In genomic region chr4:78742300-78742699, GRCh38 we compare ENCODE assay signal across 27 cellular contexts. TPM values are rescaled to one million over a fixed set of nuclear protein-coding genes. Genes with fewer than 3 reads are reported as not detected.
DNase-seq lines count a peak whose midpoint lies in the region; ATAC-seq, FAIRE-seq and TF ChIP-seq lines count a peak whose summit lies in the region.
"Had no signal": no experiment of that assay in that cellular context is flagged by ENCODE, and none has a peak within 500 bp of the region (broad histone marks: within the 10 kb centered on the region; RNA-seq: fewer than 3 reads in every experiment).

No MANE protein-coding gene starts in this region.

- H3K27ac ChIP-seq in OCI-LY1 (ENCODE audit: low read depth, low read length, poor library complexity, severe bottlenecking) (no peak overlapping the region), mammary epithelial cell (ENCODE audit: insufficient read depth, low read depth, low read length) (no peak overlapping the region)
- H3K27ac ChIP-seq: transverse colon had no signal

- DNase-seq in GM19239 (ENCODE audit: insufficient read length, low spot score): no peak
- no peak for DNase-seq in stimulated activated naive B cell treated with anti-CD40 and anti-IgM and Interleukin-4, amounts not matched to agents 10 μg/mL and 1 μg/mL and 100 μg/mL, for 72 hours
- DNase-seq in COLO668 (lab: John Stamatoyannopoulos, UW; ENCODE audit: unreplicated experiment): no peak
- no peak for DNase-seq in GM19240 (ENCODE audit: insufficient read length, low spot score)
- no peak for DNase-seq in mammary epithelial cell
- DNase-seq: activated CD4-positive, alpha-beta T cell treated with anti-CD3 and anti-CD28 coated beads, Interleukin-2, amount 10 ng/mL, durations not matched to agents 7 days and 5 days; aorta; CD8-positive, alpha-beta T cell; DMS53; GF-D8; glutamatergic neuron; HFFc6; kidney glomerular epithelial cell; NCI-H1105; NCI-H2081 treated with DMSO at 0.1 percent for 48 hours; NCI-H510A; occipital lobe; right cardiac atrium; stimulated activated CD4-positive, alpha-beta T cell treated with anti-CD3 and anti-CD28 coated beads, Interleukin-4, amount 100 ng/mL, for 24 hours; transverse colon had no signal

- H3K9me2 ChIP-seq in OCI-LY1 (ENCODE audit: low read depth, low read length): no peaks in the 10 kb centered on the region

- TF ChIP-seq CTCF in OCI-LY1 (IDR thresholded peaks at IDR 0.05; ENCODE audit: low read length) (no peak), mammary epithelial cell (conservative IDR thresholded peaks at IDR 0.05 in 1 of 2, IDR thresholded peaks at IDR 0.05 in 1 of 2; ENCODE audit: extremely low read depth in 1 of 2, insufficient read depth in 1 of 2, low read depth in 1 of 2, low read length in 2 of 2) (no peak)

- H4K20me1 ChIP-seq in OCI-LY1 (ENCODE audit: insufficient read depth, low read length) (no peaks in the 10 kb centered on the region), mammary epithelial cell (ENCODE audit: insufficient read depth, low read length) (no peaks in the 10 kb centered on the region)

- CTCF ChIA-PET in mammary epithelial cell (lab: Charles Lee; ENCODE audit: low non-redundant PET): no interaction called here

- 96% methylated on average over 2 of the region's 2 CpGs for WGBS in mammary epithelial cell (ENCODE audit: low coverage, missing lambda C conversion rate)

- intact Hi-C loops in mammary epithelial cell (cut with micrococcal nuclease): no loop called here

- H3K4me1 ChIP-seq in OCI-LY1 (ENCODE audit: insufficient read depth, low read length, severe bottlenecking) (no peaks in the 10 kb centered on the region), mammary epithelial cell (ENCODE audit: insufficient read depth, low read length) (no peaks in the 10 kb centered on the region)
- H3K4me1 ChIP-seq: transverse colon had no signal

- H3K4me2 ChIP-seq in OCI-LY1 (ENCODE audit: low read length): no peak overlapping the region
- no peak overlapping the region for H3K4me2 ChIP-seq in mammary epithelial cell (ENCODE audit: insufficient read depth, low read depth, low read length)

- H3K36me3 Mint-ChIP-seq in stimulated activated naive B cell treated with anti-CD40 and anti-IgM and Interleukin-4, amounts not matched to agents 10 μg/mL and 1 μg/mL and 100 μg/mL, for 72 hours: peaks cover 0 to 2% of the 10 kb centered on the region in 2 donors
- H3K36me3 Mint-ChIP-seq: activated naive CD4-positive, alpha-beta T cell treated with anti-CD3 and anti-CD28 coated beads, Interleukin-2, amount 50 U/mL, for 72 hours; CD8-positive, alpha-beta T cell had no signal

- no peak overlapping the region for H3K4me3 Mint-ChIP-seq in stimulated activated naive B cell treated with anti-CD40 and anti-IgM and Interleukin-4, amounts not matched to agents 10 μg/mL and 1 μg/mL and 100 μg/mL, for 72 hours
- H3K4me3 Mint-ChIP-seq: activated CD4-positive, alpha-beta T cell treated with anti-CD3 and anti-CD28 coated beads, Interleukin-2, amount 10 ng/mL, durations not matched to agents 7 days and 5 days; activated T-helper 17 cell treated with anti-CD3 and anti-CD28 coated beads, Interleukin-2, amount 50 U/mL, for 72 hours; CD8-positive, alpha-beta T cell; HFFc6; stimulated activated naive CD8-positive, alpha-beta T cell treated with anti-CD3 and anti-CD28 coated beads, Interleukin-15, Interleukin-2, amounts not matched to agents 100 ng/mL and 50 ng/mL, for 24 hours; T-helper 1 cell treated with Interleukin-12 subunit alpha and Interleukin-12 subunit beta and Interleukin-4 antibody, amounts not matched to agents 30 μg/mL and 1 μg/mL, for 36 hours had no signal

- H2AFZ ChIP-seq in OCI-LY1 (ENCODE audit: low read length) (peak overlapping the region; percentile 58; the same call in 1 of the 2 replicates), mammary epithelial cell (ENCODE audit: low read depth, low read length) (no peak overlapping the region)

- peaks cover 0 to 4% of the 10 kb centered on the region in 2 donors for H3K9me3 Mint-ChIP-seq in stimulated activated naive B cell treated with anti-CD40 and anti-IgM and Interleukin-4, amounts not matched to agents 10 μg/mL and 1 μg/mL and 100 μg/mL, for 72 hours
- H3K9me3 Mint-ChIP-seq: activated CD4-positive, alpha-beta T cell treated with anti-CD3 and anti-CD28 coated beads, Interleukin-2, amount 10 ng/mL, durations not matched to agents 7 days and 5 days; activated naive CD4-positive, alpha-beta T cell treated with anti-CD3 and anti-CD28 coated beads, Interleukin-2, amount 50 U/mL, for 72 hours; activated T-helper 17 cell treated with anti-CD3 and anti-CD28 coated beads, Interleukin-2, amount 50 U/mL, for 72 hours; CD8-positive, alpha-beta T cell; HFFc6; stimulated activated naive CD8-positive, alpha-beta T cell treated with anti-CD3 and anti-CD28 coated beads, Interleukin-15, Interleukin-2, amounts not matched to agents 100 ng/mL and 50 ng/mL, for 24 hours; T-helper 1 cell treated with Interleukin-12 subunit alpha and Interleukin-12 subunit beta and Interleukin-4 antibody, amounts not matched to agents 30 μg/mL and 1 μg/mL, for 36 hours had no signal

- H3K4me3 ChIP-seq in OCI-LY1 (ENCODE audit: low read depth, low read length, poor library complexity, severe bottlenecking): no peak overlapping the region
- H3K4me3 ChIP-seq in mammary epithelial cell (replicated peaks in 1 of 3; ENCODE audit: insufficient read depth in 1 of 3, low read depth in 2 of 3, low read length in 3 of 3): no peak overlapping the region
- H3K4me3 ChIP-seq: transverse colon had no signal

- H3K36me3 ChIP-seq in OCI-LY1 (ENCODE audit: insufficient read depth, low read length) (no peaks in the 10 kb centered on the region), mammary epithelial cell (ENCODE audit: insufficient read depth, low read length) (no peaks in the 10 kb centered on the region)
- H3K36me3 ChIP-seq: transverse colon had no signal

- H3K9ac ChIP-seq in OCI-LY1 (ENCODE audit: low read length) (no peak overlapping the region), mammary epithelial cell (ENCODE audit: insufficient read depth, low read length) (no peak overlapping the region)

- H3K4me1 Mint-ChIP-seq in stimulated activated naive B cell treated with anti-CD40 and anti-IgM and Interleukin-4, amounts not matched to agents 10 μg/mL and 1 μg/mL and 100 μg/mL, for 72 hours: peaks cover 21 to 32% of the 10 kb centered on the region in 2 donors
- H3K4me1 Mint-ChIP-seq: activated CD4-positive, alpha-beta T cell treated with anti-CD3 and anti-CD28 coated beads, Interleukin-2, amount 10 ng/mL, durations not matched to agents 7 days and 5 days; activated T-helper 17 cell treated with anti-CD3 and anti-CD28 coated beads, Interleukin-2, amount 50 U/mL, for 72 hours had no signal

- peak overlapping the region; percentile 32 for H3K27ac Mint-ChIP-seq in stimulated activated naive B cell treated with anti-CD40 and anti-IgM and Interleukin-4, amounts not matched to agents 10 μg/mL and 1 μg/mL and 100 μg/mL, for 72 hours
- H3K27ac Mint-ChIP-seq: activated CD4-positive, alpha-beta T cell treated with anti-CD3 and anti-CD28 coated beads, Interleukin-2, amount 10 ng/mL, durations not matched to agents 7 days and 5 days; activated naive CD4-positive, alpha-beta T cell treated with anti-CD3 and anti-CD28 coated beads, Interleukin-2, amount 50 U/mL, for 72 hours; activated T-helper 17 cell treated with anti-CD3 and anti-CD28 coated beads, Interleukin-2, amount 50 U/mL, for 72 hours; CD8-positive, alpha-beta T cell; HFFc6; stimulated activated naive CD8-positive, alpha-beta T cell treated with anti-CD3 and anti-CD28 coated beads, Interleukin-15, Interleukin-2, amounts not matched to agents 100 ng/mL and 50 ng/mL, for 24 hours; T-helper 1 cell treated with Interleukin-12 subunit alpha and Interleukin-12 subunit beta and Interleukin-4 antibody, amounts not matched to agents 30 μg/mL and 1 μg/mL, for 36 hours had no signal

- H3K27me3 Mint-ChIP-seq in stimulated activated naive B cell treated with anti-CD40 and anti-IgM and Interleukin-4, amounts not matched to agents 10 μg/mL and 1 μg/mL and 100 μg/mL, for 72 hours: no peaks in the 10 kb centered on the region
- H3K27me3 Mint-ChIP-seq: activated CD4-positive, alpha-beta T cell treated with anti-CD3 and anti-CD28 coated beads, Interleukin-2, amount 10 ng/mL, durations not matched to agents 7 days and 5 days; stimulated activated naive CD8-positive, alpha-beta T cell treated with anti-CD3 and anti-CD28 coated beads, Interleukin-15, Interleukin-2, amounts not matched to agents 100 ng/mL and 50 ng/mL, for 24 hours had no signal

- in situ Hi-C loops in mammary epithelial cell (cut with MboI; ENCODE audit: low sequenced_read_pairs in 2 of 2): no loop called here

- FAIRE-seq in GM19239 (lab: Jason Lieb, UNC): peak; percentile 8
- FAIRE-seq: RCC 7860 had no signal

- no TSS peak for BruUV-seq in mammary epithelial cell (replicated peaks; lab: Mats Ljungman, UMichigan)

- H3K79me2 ChIP-seq in OCI-LY1 (ENCODE audit: insufficient read depth, low read length) (no peaks in the 10 kb centered on the region), mammary epithelial cell (ENCODE audit: insufficient read depth, low read length) (no peaks in the 10 kb centered on the region)

- no peaks in the 10 kb centered on the region for H3F3A ChIP-seq in OCI-LY1 (ENCODE audit: insufficient read depth, low read length)

- dilution Hi-C loops in mammary epithelial cell (cut with HindIII; ENCODE audit: low sequenced_read_pairs): no loop called here

- H3K9me3 ChIP-seq in OCI-LY1 (ENCODE audit: low read length) (no peaks in the 10 kb centered on the region), mammary epithelial cell (replicated peaks; ENCODE audit: insufficient read depth, low read length) (no peaks in the 10 kb centered on the region)
- H3K9me3 ChIP-seq: transverse colon had no signal

- ATAC-seq in HG02852 (IDR thresholded peaks at IDR 0.05; ENCODE audit: unreplicated experiment): peak; percentile 94
- ATAC-seq in stimulated activated naive B cell treated with anti-CD40 and anti-IgM and Interleukin-4, amounts not matched to agents 10 μg/mL and 1 μg/mL and 100 μg/mL, for 72 hours (replicated peaks): peak; percentile 74 to 82
- ATAC-seq: activated T-helper 17 cell treated with anti-CD3 and anti-CD28 coated beads, Interleukin-2, amount 50 U/mL, for 72 hours; CD8-positive, alpha-beta T cell; right cardiac atrium had no signal

- H3K27me3 ChIP-seq in OCI-LY1 (ENCODE audit: insufficient read depth, low read length): no peaks in the 10 kb centered on the region
- H3K27me3 ChIP-seq in mammary epithelial cell (ENCODE audit: insufficient read depth, low read length): no peaks in the 10 kb centered on the region
- H3K27me3 ChIP-seq: transverse colon had no signal

RNA-seq across cellular contexts. Expression of gene BMP2K, which starts 33.9 kb away (rescaled TPM):
- total RNA-seq in mammary epithelial cell: 10 to 100 TPM; 38.0 to 65.3 TPM
- 22.2 TPM for polyA plus RNA-seq in mammary epithelial cell
- 26.8 TPM for polyA minus RNA-seq in mammary epithelial cell
